Comparison of ENCODE assay signal across 8 cellular contexts in genomic region chr9:35114113-35114847, GRCh38. TPM values are rescaled to one million over a fixed set of nuclear protein-coding genes. Genes with fewer than 3 reads are reported as not detected.
DNase-seq lines count a peak whose midpoint lies in the region; ATAC-seq and TF ChIP-seq lines count a peak whose summit lies in the region.

No MANE protein-coding gene starts in this region.

- no peak for ATAC-seq in HG03139 (IDR thresholded peaks at IDR 0.05; ENCODE audit: unreplicated experiment)

- peak overlapping the region; percentile 92 for H3K4me2 ChIP-seq in GM23248 (ENCODE audit: unreplicated experiment)

- H3K9me3 ChIP-seq in GM23248 (ENCODE audit: low read depth) = no peaks in the 10 kb centered on the region
- no peaks in the 10 kb centered on the region for H3K9me3 ChIP-seq in effector memory CD4-positive, alpha-beta T cell (ENCODE audit: control insufficient read depth, low read length)

- H3F3A ChIP-seq in GM23248 (ENCODE audit: insufficient read depth) = peaks cover 46% of the 10 kb centered on the region

- DNase-seq in AG10803 (ENCODE audit: low read depth) = peak; percentile 96
- DNase-seq in GM23248 = peak; percentile 98
- peak; percentile 40 for DNase-seq in NCI-H526 treated with DMSO at 0.1 percent for 48 hours (lab: John Stamatoyannopoulos, UW)
- peak; percentile 74 to 80 for DNase-seq in activated CD4-positive, alpha-beta T cell treated with anti-CD3 and anti-CD28 coated beads, Interleukin-2, amount 50 U/mL, for 48 hours
- DNase-seq in effector memory CD4-positive, alpha-beta T cell = peak; percentile 70 to 77 (median 72)
- peak; percentile 94 for DNase-seq in medulla oblongata (ENCODE audit: extremely low spot score)
- peak; percentile 36 for DNase-seq in stimulated activated CD8-positive, alpha-beta memory T cell treated with anti-CD3 and anti-CD28 coated beads, Interleukin-12 subunit alpha, Interleukin-12 subunit beta, amount 100 ng/mL, for 4 hours (ENCODE audit: low read depth)

- peak overlapping the region; percentile 98 for H3K27ac ChIP-seq in GM23248
- peak overlapping the region; percentile 78 for H3K27ac ChIP-seq in effector memory CD4-positive, alpha-beta T cell (ENCODE audit: insufficient read depth, low read length, poor library complexity, severe bottlenecking)

- TF ChIP-seq CTCF in AG10803 (conservative IDR thresholded peaks at IDR 0.05; ENCODE audit: low read length) = no peak

- H3K27me3 ChIP-seq in GM23248 (replicated peaks; ENCODE audit: insufficient read depth) = no peaks in the 10 kb centered on the region
- H3K27me3 ChIP-seq in effector memory CD4-positive, alpha-beta T cell (replicated peaks; ENCODE audit: control insufficient read depth, insufficient read depth, low read length, poor library complexity, severe bottlenecking) = no peaks in the 10 kb centered on the region

- WGBS in GM23248 (ENCODE audit: low coverage in 1 of 2, low lambda C conversion rate in 2 of 2, missing lambda C conversion rate in 2 of 2), 2 experiments = 0 to 1% methylated on average over 5 of the region's 5 CpGs

- no peaks in the 10 kb centered on the region for H3K36me3 ChIP-seq in GM23248 (ENCODE audit: low read depth)
- no peaks in the 10 kb centered on the region for H3K36me3 ChIP-seq in effector memory CD4-positive, alpha-beta T cell (ENCODE audit: control insufficient read depth, insufficient read depth, low read length)

- H3K79me2 ChIP-seq in GM23248 (ENCODE audit: insufficient read depth) = peaks cover 34% of the 10 kb centered on the region

- peaks cover 44% of the 10 kb centered on the region for H3K4me1 ChIP-seq in GM23248 (ENCODE audit: insufficient read depth)
- peaks cover 45% of the 10 kb centered on the region for H3K4me1 ChIP-seq in effector memory CD4-positive, alpha-beta T cell (ENCODE audit: control insufficient read depth, insufficient read depth, low read length, poor library complexity, severe bottlenecking)

- H4K20me1 ChIP-seq in GM23248 (ENCODE audit: insufficient read depth) = no peaks in the 10 kb centered on the region

- peak overlapping the region; percentile 92 for H2AFZ ChIP-seq in GM23248

- peak overlapping the region; percentile 90 for H3K9ac ChIP-seq in GM23248

- no peaks in the 10 kb centered on the region for H3K9me2 ChIP-seq in GM23248 (ENCODE audit: insufficient read depth)

- H3K4me3 ChIP-seq in AG10803 (ENCODE audit: low read length) (peak overlapping the region; percentile 97), GM23248 (peak overlapping the region; percentile 77)
- H3K4me3 ChIP-seq in effector memory CD4-positive, alpha-beta T cell (ENCODE audit: insufficient read depth, low read depth, low read length, poor library complexity, severe bottlenecking) = peak overlapping the region; percentile 61

- in situ Hi-C loops in GM23248 (cut with MboI) = loop anchor here (10.0 kb wide), 1 partner anchor 441 kb away; no protein-coding TSS in a partner anchor

RNA-seq across cellular contexts. Expression of gene ATOSB, which starts 1.4 kb away (rescaled TPM):
- 44.3 and 50.4 TPM in 2 replicates for total RNA-seq in GM23248 (2014; rRNA removed; shearing (Covaris generic))
- polyA plus RNA-seq in GM23248 (2016; fragmentation: Nextera tagmentation; extraction: Ambion mirVana) = 29.4 and 30.5 TPM in 2 replicates

RNA-seq across cellular contexts. Expression of gene STOML2, which starts 11.3 kb away (rescaled TPM):
- 101 and 124 TPM in 2 replicates for total RNA-seq in GM23248 (2014; rRNA removed; shearing (Covaris generic))
- polyA plus RNA-seq in GM23248 (2016; fragmentation: Nextera tagmentation; extraction: Ambion mirVana) = 120 and 129 TPM in 2 replicates

RNA-seq across cellular contexts. Expression of gene PIGO, which starts 17.9 kb away (rescaled TPM):
- total RNA-seq in GM23248 (2014; rRNA removed; shearing (Covaris generic)) = 16.4 and 17.4 TPM in 2 replicates
- polyA plus RNA-seq in GM23248 (2016; fragmentation: Nextera tagmentation; extraction: Ambion mirVana) = 18.6 and 19.5 TPM in 2 replicates

RNA-seq across cellular contexts. Expression of gene FANCG, which starts 34.5 kb away (rescaled TPM):
- 11.5 and 20.0 TPM in 2 replicates for total RNA-seq in GM23248 (2014; rRNA removed; shearing (Covaris generic))
- 15.3 and 15.8 TPM in 2 replicates for polyA plus RNA-seq in GM23248 (2016; fragmentation: Nextera tagmentation; extraction: Ambion mirVana)

RNA-seq across cellular contexts. Expression of gene VCP, which starts 41.9 kb away (rescaled TPM):
- 295 and 329 TPM in 2 replicates for total RNA-seq in GM23248 (2014; rRNA removed; shearing (Covaris generic))
- polyA plus RNA-seq in GM23248 (2016; fragmentation: Nextera tagmentation; extraction: Ambion mirVana) = 252 and 255 TPM in 2 replicates

Comparison
In these comparisons a context has a peak if more than half of its experiments do, and no peak if none do; other contexts are left out.
1. DNase-seq: peak in every context shown above with its lines; median percentile 98 in GM23248; 96 in AG10803; 94 in medulla oblongata; 77 in activated CD4-positive, alpha-beta T cell treated with anti-CD3 and anti-CD28 coated beads, Interleukin-2, amount 50 U/mL, for 48 hours; 72 in effector memory CD4-positive, alpha-beta T cell; 40 in NCI-H526 treated with DMSO at 0.1 percent for 48 hours; 36 in stimulated activated CD8-positive, alpha-beta memory T cell treated with anti-CD3 and anti-CD28 coated beads, Interleukin-12 subunit alpha, Interleukin-12 subunit beta, amount 100 ng/mL, for 4 hours.